ENCODE assay signal across 1 cellular context in genomic region chr7:79452032-79452494, GRCh38.
TF ChIP-seq lines count a peak whose summit lies in the region.

No MANE protein-coding gene starts in this region.

TF ChIP-seq in HepG2, 621 proteins besides CTCF, POLR2A, EP300 and RAD21 (continued from another document):
- TF ChIP-seq FOXO4 (CRISPR knock-in tag; conservative IDR thresholded peaks at IDR 0.05): no peak
